In the genomic region with DNA sequence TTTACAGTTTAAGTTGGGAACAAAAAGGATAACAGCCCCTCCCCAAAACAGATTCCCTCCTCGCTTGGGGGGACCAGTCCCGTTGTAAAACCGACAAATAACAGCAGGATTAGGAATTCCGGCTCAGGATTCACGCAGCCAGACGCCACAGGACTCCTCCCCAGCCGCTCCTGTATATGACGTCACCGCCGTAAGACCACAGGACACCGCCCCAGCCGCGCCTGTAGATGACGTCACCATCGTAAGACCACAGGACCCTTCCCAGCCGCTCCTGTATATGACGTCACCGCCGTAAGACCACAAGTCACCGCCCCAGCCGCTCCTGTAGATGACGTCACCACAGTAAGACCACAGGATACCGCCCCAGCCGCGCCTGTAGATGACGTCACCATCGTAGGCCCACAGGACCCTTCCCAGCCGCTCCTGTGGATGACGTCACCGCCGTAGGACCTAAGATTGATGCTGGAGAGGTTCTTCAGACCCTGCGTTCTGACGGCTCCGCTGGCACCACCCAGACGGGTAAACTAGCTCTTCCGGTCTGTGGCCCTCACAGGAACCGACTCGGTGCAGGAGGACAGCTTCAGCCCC, we compare ENCODE assay signal across 2 cellular contexts.
TF ChIP-seq lines count a peak whose summit lies in the region.

No MANE protein-coding gene starts in this region.

TF ChIP-seq in IMR-90, 13 proteins besides CTCF, POLR2A, EP300 and RAD21:
- TF ChIP-seq MXI1 (IDR thresholded peaks at IDR 0.05; ENCODE audit: borderline replicate concordance, low read depth, low read length), result no peak
- no peak for TF ChIP-seq USF2 (IDR thresholded peaks at IDR 0.05; ENCODE audit: low read depth, low read length)
- peak; percentile 67 for TF ChIP-seq FOS (IDR thresholded peaks at IDR 0.05; ENCODE audit: low read depth, low read length)
TF ChIP-seq in IMR-90: peak in this region for 1.

TF ChIP-seq in K562, 482 proteins besides CTCF, POLR2A, EP300 and RAD21 (continues in another document):
- no peak for TF ChIP-seq ILF3 (IDR thresholded peaks at IDR 0.05; ENCODE audit: borderline replicate concordance)
- TF ChIP-seq RBM14 (IDR thresholded peaks at IDR 0.05; ENCODE audit: borderline replicate concordance, insufficient read depth, low read depth, low read length), result no peak
- peak; percentile 99 for TF ChIP-seq FOSL1 (tag; conservative IDR thresholded peaks at IDR 0.05)
- peak; percentile 24 for TF ChIP-seq RBBP5 (IDR thresholded peaks at IDR 0.05; ENCODE audit: borderline replicate concordance, insufficient read depth, low read length, poor library complexity, severe bottlenecking)
- peak; percentile 94 for TF ChIP-seq C11orf30 (IDR thresholded peaks at IDR 0.05; ENCODE audit: low read depth)
- TF ChIP-seq, protein P1, sequence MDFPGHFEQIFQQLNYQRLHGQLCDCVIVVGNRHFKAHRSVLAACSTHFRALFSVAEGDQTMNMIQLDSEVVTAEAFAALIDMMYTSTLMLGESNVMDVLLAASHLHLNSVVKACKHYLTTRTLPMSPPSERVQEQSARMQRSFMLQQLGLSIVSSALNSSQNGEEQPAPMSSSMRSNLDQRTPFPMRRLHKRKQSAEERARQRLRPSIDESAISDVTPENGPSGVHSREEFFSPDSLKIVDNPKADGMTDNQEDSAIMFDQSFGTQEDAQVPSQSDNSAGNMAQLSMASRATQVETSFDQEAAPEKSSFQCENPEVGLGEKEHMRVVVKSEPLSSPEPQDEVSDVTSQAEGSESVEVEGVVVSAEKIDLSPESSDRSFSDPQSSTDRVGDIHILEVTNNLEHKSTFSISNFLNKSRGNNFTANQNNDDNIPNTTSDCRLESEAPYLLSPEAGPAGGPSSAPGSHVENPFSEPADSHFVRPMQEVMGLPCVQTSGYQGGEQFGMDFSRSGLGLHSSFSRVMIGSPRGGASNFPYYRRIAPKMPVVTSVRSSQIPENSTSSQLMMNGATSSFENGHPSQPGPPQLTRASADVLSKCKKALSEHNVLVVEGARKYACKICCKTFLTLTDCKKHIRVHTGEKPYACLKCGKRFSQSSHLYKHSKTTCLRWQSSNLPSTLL (IDR thresholded peaks at IDR 0.05), result no peak
- no peak for TF ChIP-seq MYNN (IDR thresholded peaks at IDR 0.05)
- no peak for TF ChIP-seq MYNN (CRISPR knock-in tag; IDR thresholded peaks at IDR 0.05)
- no peak for TF ChIP-seq HMG20A (CRISPR knock-in tag; conservative IDR thresholded peaks at IDR 0.05)
- TF ChIP-seq ETV1 (tag; conservative IDR thresholded peaks at IDR 0.05; ENCODE audit: low read depth), result peak; percentile 17; the same call in 1 of the 2 replicates
- peak; percentile 53 for TF ChIP-seq TAF1 (IDR thresholded peaks at IDR 0.05; ENCODE audit: control insufficient read depth, extremely low read depth, insufficient read depth, low read length, severe bottlenecking)
- peak; percentile 64; the same call in 1 of the 2 replicates for TF ChIP-seq ZNF583 (CRISPR knock-in tag; IDR thresholded peaks at IDR 0.05)
- TF ChIP-seq ZNF121 (CRISPR knock-in tag; conservative IDR thresholded peaks at IDR 0.05), result no peak
- no peak for TF ChIP-seq ZNF280A (IDR thresholded peaks at IDR 0.05; ENCODE audit: low read depth, partially characterized antibody)
- TF ChIP-seq ZNF146 (CRISPR knock-in tag; IDR thresholded peaks at IDR 0.05; ENCODE audit: unreplicated experiment), result no peak
- no peak for TF ChIP-seq ZNF699 (CRISPR knock-in tag; IDR thresholded peaks at IDR 0.05; ENCODE audit: insufficient replicate concordance)
- TF ChIP-seq ZSCAN32 (CRISPR knock-in tag; IDR thresholded peaks at IDR 0.05), result no peak
- TF ChIP-seq SMARCA4 (IDR thresholded peaks at IDR 0.05), result no peak
- no peak for TF ChIP-seq HDAC8 (tag; IDR thresholded peaks at IDR 0.05)
- peak; percentile 55 for TF ChIP-seq ARID1B (IDR thresholded peaks at IDR 0.05)
- no peak for TF ChIP-seq HNRNPUL1 (IDR thresholded peaks at IDR 0.05; ENCODE audit: low read length)
- TF ChIP-seq, protein P2, sequence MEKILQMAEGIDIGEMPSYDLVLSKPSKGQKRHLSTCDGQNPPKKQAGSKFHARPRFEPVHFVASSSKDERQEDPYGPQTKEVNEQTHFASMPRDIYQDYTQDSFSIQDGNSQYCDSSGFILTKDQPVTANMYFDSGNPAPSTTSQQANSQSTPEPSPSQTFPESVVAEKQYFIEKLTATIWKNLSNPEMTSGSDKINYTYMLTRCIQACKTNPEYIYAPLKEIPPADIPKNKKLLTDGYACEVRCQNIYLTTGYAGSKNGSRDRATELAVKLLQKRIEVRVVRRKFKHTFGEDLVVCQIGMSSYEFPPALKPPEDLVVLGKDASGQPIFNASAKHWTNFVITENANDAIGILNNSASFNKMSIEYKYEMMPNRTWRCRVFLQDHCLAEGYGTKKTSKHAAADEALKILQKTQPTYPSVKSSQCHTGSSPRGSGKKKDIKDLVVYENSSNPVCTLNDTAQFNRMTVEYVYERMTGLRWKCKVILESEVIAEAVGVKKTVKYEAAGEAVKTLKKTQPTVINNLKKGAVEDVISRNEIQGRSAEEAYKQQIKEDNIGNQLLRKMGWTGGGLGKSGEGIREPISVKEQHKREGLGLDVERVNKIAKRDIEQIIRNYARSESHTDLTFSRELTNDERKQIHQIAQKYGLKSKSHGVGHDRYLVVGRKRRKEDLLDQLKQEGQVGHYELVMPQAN (IDR thresholded peaks at IDR 0.05; ENCODE audit: borderline replicate concordance), result peak; percentile 36; the same call in 1 of the 2 replicates
- no peak for TF ChIP-seq MEIS2 (IDR thresholded peaks at IDR 0.05; ENCODE audit: partially characterized antibody)
- TF ChIP-seq, protein P3, sequence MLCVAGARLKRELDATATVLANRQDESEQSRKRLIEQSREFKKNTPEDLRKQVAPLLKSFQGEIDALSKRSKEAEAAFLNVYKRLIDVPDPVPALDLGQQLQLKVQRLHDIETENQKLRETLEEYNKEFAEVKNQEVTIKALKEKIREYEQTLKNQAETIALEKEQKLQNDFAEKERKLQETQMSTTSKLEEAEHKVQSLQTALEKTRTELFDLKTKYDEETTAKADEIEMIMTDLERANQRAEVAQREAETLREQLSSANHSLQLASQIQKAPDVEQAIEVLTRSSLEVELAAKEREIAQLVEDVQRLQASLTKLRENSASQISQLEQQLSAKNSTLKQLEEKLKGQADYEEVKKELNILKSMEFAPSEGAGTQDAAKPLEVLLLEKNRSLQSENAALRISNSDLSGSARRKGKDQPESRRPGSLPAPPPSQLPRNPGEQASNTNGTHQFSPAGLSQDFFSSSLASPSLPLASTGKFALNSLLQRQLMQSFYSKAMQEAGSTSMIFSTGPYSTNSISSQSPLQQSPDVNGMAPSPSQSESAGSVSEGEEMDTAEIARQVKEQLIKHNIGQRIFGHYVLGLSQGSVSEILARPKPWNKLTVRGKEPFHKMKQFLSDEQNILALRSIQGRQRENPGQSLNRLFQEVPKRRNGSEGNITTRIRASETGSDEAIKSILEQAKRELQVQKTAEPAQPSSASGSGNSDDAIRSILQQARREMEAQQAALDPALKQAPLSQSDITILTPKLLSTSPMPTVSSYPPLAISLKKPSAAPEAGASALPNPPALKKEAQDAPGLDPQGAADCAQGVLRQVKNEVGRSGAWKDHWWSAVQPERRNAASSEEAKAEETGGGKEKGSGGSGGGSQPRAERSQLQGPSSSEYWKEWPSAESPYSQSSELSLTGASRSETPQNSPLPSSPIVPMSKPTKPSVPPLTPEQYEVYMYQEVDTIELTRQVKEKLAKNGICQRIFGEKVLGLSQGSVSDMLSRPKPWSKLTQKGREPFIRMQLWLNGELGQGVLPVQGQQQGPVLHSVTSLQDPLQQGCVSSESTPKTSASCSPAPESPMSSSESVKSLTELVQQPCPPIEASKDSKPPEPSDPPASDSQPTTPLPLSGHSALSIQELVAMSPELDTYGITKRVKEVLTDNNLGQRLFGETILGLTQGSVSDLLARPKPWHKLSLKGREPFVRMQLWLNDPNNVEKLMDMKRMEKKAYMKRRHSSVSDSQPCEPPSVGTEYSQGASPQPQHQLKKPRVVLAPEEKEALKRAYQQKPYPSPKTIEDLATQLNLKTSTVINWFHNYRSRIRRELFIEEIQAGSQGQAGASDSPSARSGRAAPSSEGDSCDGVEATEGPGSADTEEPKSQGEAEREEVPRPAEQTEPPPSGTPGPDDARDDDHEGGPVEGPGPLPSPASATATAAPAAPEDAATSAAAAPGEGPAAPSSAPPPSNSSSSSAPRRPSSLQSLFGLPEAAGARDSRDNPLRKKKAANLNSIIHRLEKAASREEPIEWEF (CRISPR knock-in tag; IDR thresholded peaks at IDR 0.05), result no peak
- TF ChIP-seq PHB (CRISPR knock-in tag; IDR thresholded peaks at IDR 0.05), result no peak
- TF ChIP-seq, protein P4, sequence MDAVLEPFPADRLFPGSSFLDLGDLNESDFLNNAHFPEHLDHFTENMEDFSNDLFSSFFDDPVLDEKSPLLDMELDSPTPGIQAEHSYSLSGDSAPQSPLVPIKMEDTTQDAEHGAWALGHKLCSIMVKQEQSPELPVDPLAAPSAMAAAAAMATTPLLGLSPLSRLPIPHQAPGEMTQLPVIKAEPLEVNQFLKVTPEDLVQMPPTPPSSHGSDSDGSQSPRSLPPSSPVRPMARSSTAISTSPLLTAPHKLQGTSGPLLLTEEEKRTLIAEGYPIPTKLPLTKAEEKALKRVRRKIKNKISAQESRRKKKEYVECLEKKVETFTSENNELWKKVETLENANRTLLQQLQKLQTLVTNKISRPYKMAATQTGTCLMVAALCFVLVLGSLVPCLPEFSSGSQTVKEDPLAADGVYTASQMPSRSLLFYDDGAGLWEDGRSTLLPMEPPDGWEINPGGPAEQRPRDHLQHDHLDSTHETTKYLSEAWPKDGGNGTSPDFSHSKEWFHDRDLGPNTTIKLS (IDR thresholded peaks at IDR 0.05; ENCODE audit: borderline replicate concordance, low read depth), result peak; percentile 26; the same call in 1 of the 2 replicates
- no peak for TF ChIP-seq HOXB6 (CRISPR knock-in tag; IDR thresholded peaks at IDR 0.05; ENCODE audit: borderline replicate concordance)
- TF ChIP-seq ZNF444 (CRISPR knock-in tag; IDR thresholded peaks at IDR 0.05), result no peak
- no peak for TF ChIP-seq POLR3G (IDR thresholded peaks at IDR 0.05; ENCODE audit: extremely low read depth, insufficient read length, insufficient replicate concordance)
- TF ChIP-seq ZNF785 (CRISPR knock-in tag; IDR thresholded peaks at IDR 0.05), result no peak
- no peak for TF ChIP-seq ZNF518B (CRISPR knock-in tag; IDR thresholded peaks at IDR 0.05)
- peak; percentile 81 for TF ChIP-seq ZNF311 (CRISPR knock-in tag; IDR thresholded peaks at IDR 0.05)
- no peak for TF ChIP-seq DDX20 (tag; IDR thresholded peaks at IDR 0.05; ENCODE audit: low read depth)
- peak; percentile 100 for TF ChIP-seq CREB1 (IDR thresholded peaks at IDR 0.05)
- TF ChIP-seq CREB1 (CRISPR knock-in tag; IDR thresholded peaks at IDR 0.05), result peak; percentile 100
- TF ChIP-seq HNRNPLL (IDR thresholded peaks at IDR 0.05; ENCODE audit: low read depth, low read length, poor library complexity, severe bottlenecking), result no peak
- TF ChIP-seq ZNF561 (CRISPR knock-in tag; conservative IDR thresholded peaks at IDR 0.05), result no peak
- no peak for TF ChIP-seq ZNF551 (CRISPR knock-in tag; IDR thresholded peaks at IDR 0.05)
- TF ChIP-seq, protein P5, sequence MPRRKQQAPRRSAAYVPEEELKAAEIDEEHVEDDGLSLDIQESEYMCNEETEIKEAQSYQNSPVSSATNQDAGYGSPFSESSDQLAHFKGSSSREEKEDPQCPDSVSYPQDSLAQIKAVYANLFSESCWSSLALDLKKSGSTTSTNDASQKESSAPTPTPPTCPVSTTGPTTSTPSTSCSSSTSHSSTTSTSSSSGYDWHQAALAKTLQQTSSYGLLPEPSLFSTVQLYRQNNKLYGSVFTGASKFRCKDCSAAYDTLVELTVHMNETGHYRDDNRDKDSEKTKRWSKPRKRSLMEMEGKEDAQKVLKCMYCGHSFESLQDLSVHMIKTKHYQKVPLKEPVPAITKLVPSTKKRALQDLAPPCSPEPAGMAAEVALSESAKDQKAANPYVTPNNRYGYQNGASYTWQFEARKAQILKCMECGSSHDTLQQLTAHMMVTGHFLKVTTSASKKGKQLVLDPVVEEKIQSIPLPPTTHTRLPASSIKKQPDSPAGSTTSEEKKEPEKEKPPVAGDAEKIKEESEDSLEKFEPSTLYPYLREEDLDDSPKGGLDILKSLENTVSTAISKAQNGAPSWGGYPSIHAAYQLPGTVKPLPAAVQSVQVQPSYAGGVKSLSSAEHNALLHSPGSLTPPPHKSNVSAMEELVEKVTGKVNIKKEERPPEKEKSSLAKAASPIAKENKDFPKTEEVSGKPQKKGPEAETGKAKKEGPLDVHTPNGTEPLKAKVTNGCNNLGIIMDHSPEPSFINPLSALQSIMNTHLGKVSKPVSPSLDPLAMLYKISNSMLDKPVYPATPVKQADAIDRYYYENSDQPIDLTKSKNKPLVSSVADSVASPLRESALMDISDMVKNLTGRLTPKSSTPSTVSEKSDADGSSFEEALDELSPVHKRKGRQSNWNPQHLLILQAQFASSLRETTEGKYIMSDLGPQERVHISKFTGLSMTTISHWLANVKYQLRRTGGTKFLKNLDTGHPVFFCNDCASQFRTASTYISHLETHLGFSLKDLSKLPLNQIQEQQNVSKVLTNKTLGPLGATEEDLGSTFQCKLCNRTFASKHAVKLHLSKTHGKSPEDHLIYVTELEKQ (CRISPR knock-in tag; IDR thresholded peaks at IDR 0.05), result peak; percentile 60; the same call in 1 of the 2 replicates
- TF ChIP-seq SRSF1 (IDR thresholded peaks at IDR 0.05; ENCODE audit: low read depth, low read length), result no peak
- TF ChIP-seq EGR1 (conservative IDR thresholded peaks at IDR 0.05), result no peak
